In genomic region chr6:168138436-168138835, GRCh38 we compare ENCODE assay signal across 20 cellular contexts. TPM values are rescaled to one million over a fixed set of nuclear protein-coding genes. Genes with fewer than 3 reads are reported as not detected.
DNase-seq lines count a peak whose midpoint lies in the region; ATAC-seq and TF ChIP-seq lines count a peak whose summit lies in the region.
"Had no signal": no experiment of that assay in that cellular context is flagged by ENCODE, and none has a peak within 500 bp of the region (broad histone marks: within the 10 kb centered on the region; RNA-seq: fewer than 3 reads in every experiment).

No MANE protein-coding gene starts in this region.

- H3K14ac ChIP-seq in mesenchymal stem cell (ENCODE audit: low read length in 2 of 2) = no peak overlapping the region

- H2BK12ac ChIP-seq in mesenchymal stem cell (ENCODE audit: low read length in 2 of 2) = no peak overlapping the region

- no peaks in the 10 kb centered on the region for H3K9me3 ChIP-seq in mesenchymal stem cell (ENCODE audit: control insufficient read depth, low read length)

- H3K23ac ChIP-seq in mesenchymal stem cell (ENCODE audit: low read length in 2 of 2) = no peak overlapping the region

- no peak overlapping the region for H3K4ac ChIP-seq in mesenchymal stem cell (ENCODE audit: low read depth in 1 of 2, low read length in 2 of 2)

- no peak overlapping the region for H3K27ac Mint-ChIP-seq in activated CD8-positive, alpha-beta memory T cell treated with anti-CD3 and anti-CD28 coated beads, Interleukin-2, amount 10 ng/mL, durations not matched to agents 7 days and 5 days
- peak overlapping the region; percentile 46 for H3K27ac Mint-ChIP-seq in type B pancreatic cell
- H3K27ac Mint-ChIP-seq: CD4-positive, alpha-beta T cell; HFFc6 had no signal

- H3K9ac ChIP-seq in mesenchymal stem cell (ENCODE audit: low read length) = no peak overlapping the region

- peak; percentile 21 for DNase-seq in activated CD8-positive, alpha-beta memory T cell treated with anti-CD3 and anti-CD28 coated beads, Interleukin-2, amount 10 ng/mL, durations not matched to agents 7 days and 5 days
- no peak for DNase-seq in activated CD8-positive, alpha-beta memory T cell treated with anti-CD3 and anti-CD28 coated beads, Interleukin-2, amount 50 U/mL, for 4 hours
- peak; percentile 25 for DNase-seq in ecto neural progenitor cell (ENCODE audit: low spot score)
- DNase-seq in mesenchymal stem cell = no peak
- no peak for DNase-seq in type B pancreatic cell (ENCODE audit: extremely low spot score, unreplicated experiment)
- DNase-seq: DMS53, HFFc6, KG1, NCI-H187, NCI-H526, PC-9, SIG-M5 had no signal

- peaks cover 20% of the 10 kb centered on the region for H3K27me3 Mint-ChIP-seq in activated CD8-positive, alpha-beta memory T cell treated with anti-CD3 and anti-CD28 coated beads, Interleukin-2, amount 10 ng/mL, durations not matched to agents 7 days and 5 days
- H3K27me3 Mint-ChIP-seq in type B pancreatic cell = no peaks in the 10 kb centered on the region

- H3K27ac ChIP-seq in mesenchymal stem cell (ENCODE audit: low read length, poor library complexity, severe bottlenecking) = no peak overlapping the region
- H3K27ac ChIP-seq: PC-9, RWPE1 had no signal

- no peaks in the 10 kb centered on the region for H3K36me3 ChIP-seq in mesenchymal stem cell (ENCODE audit: control insufficient read depth in 1 of 2, insufficient read depth in 2 of 2, low read depth in 1 of 2, low read length in 2 of 2)

- H3K4me3 Mint-ChIP-seq in activated CD8-positive, alpha-beta memory T cell treated with anti-CD3 and anti-CD28 coated beads, Interleukin-2, amount 10 ng/mL, durations not matched to agents 7 days and 5 days = no peak overlapping the region
- no peak overlapping the region for H3K4me3 Mint-ChIP-seq in type B pancreatic cell
- H3K4me3 Mint-ChIP-seq: CD4-positive, alpha-beta T cell; HFFc6 had no signal

- H3K4me1 Mint-ChIP-seq in activated CD8-positive, alpha-beta memory T cell treated with anti-CD3 and anti-CD28 coated beads, Interleukin-2, amount 10 ng/mL, durations not matched to agents 7 days and 5 days = no peaks in the 10 kb centered on the region
- H3K4me1 Mint-ChIP-seq in type B pancreatic cell (ENCODE audit: unreplicated experiment) = peaks cover 9% of the 10 kb centered on the region

- no peak overlapping the region for H4K91ac ChIP-seq in mesenchymal stem cell (ENCODE audit: low read length)

- no peak overlapping the region for H2AFZ ChIP-seq in mesenchymal stem cell (ENCODE audit: low read depth, low read length)
- H2AFZ ChIP-seq: PC-9 had no signal

- no peak overlapping the region for H2AK5ac ChIP-seq in mesenchymal stem cell (ENCODE audit: low read length, severe bottlenecking)

- peaks cover 3 to 6% of the 10 kb centered on the region in 2 experiments for H3K27me3 ChIP-seq in mesenchymal stem cell (ENCODE audit: control insufficient read depth in 1 of 2, insufficient read depth in 1 of 2, low read length in 2 of 2)

- H3K18ac ChIP-seq in mesenchymal stem cell (ENCODE audit: low read depth in 1 of 2, low read length in 2 of 2) = no peak overlapping the region

- 91% methylated on average over 5 of the region's 6 CpGs for WGBS in mesenchymal stem cell

- no peak for TF ChIP-seq CTCF in type B pancreatic cell (conservative IDR thresholded peaks at IDR 0.05)

- CTCF ChIA-PET in activated CD8-positive, alpha-beta memory T cell treated with anti-CD3 and anti-CD28 coated beads, Interleukin-2, amount 10 ng/mL, durations not matched to agents 7 days and 5 days (lab: Charles Lee) = no interaction called here

- H2BK15ac ChIP-seq in mesenchymal stem cell (ENCODE audit: low read depth, poor library complexity, severe bottlenecking) = no peak overlapping the region

- H3K4me2 ChIP-seq in mesenchymal stem cell (ENCODE audit: low read length, poor library complexity, severe bottlenecking) = no peak overlapping the region
- H3K4me2 ChIP-seq: PC-9 had no signal

- no peak for ATAC-seq in activated CD8-positive, alpha-beta memory T cell treated with anti-CD3 and anti-CD28 coated beads, Interleukin-2, amount 10 ng/mL, durations not matched to agents 7 days and 5 days
- ATAC-seq in HG03280 (IDR thresholded peaks at IDR 0.05; ENCODE audit: unreplicated experiment) (no peak), HG02610 (IDR thresholded peaks at IDR 0.05; ENCODE audit: unreplicated experiment) (no peak), GM19463 (IDR thresholded peaks at IDR 0.05; ENCODE audit: unreplicated experiment) (no peak)
- ATAC-seq: HepG2 had no signal

- H3K79me1 ChIP-seq in mesenchymal stem cell (replicated peaks; ENCODE audit: low read length, poor library complexity, severe bottlenecking) = no peaks in the 10 kb centered on the region

- H2BK5ac ChIP-seq in mesenchymal stem cell (ENCODE audit: low read depth, low read length, poor library complexity, severe bottlenecking) = peak overlapping the region; percentile 15

- H3K9me3 Mint-ChIP-seq in activated CD8-positive, alpha-beta memory T cell treated with anti-CD3 and anti-CD28 coated beads, Interleukin-2, amount 10 ng/mL, durations not matched to agents 7 days and 5 days (ENCODE audit: low read depth) = no peaks in the 10 kb centered on the region
- H3K9me3 Mint-ChIP-seq in type B pancreatic cell = peaks cover 5% of the 10 kb centered on the region
- H3K9me3 Mint-ChIP-seq: CD4-positive, alpha-beta T cell; HFFc6 had no signal

- no peaks in the 10 kb centered on the region for H3K36me3 Mint-ChIP-seq in activated CD8-positive, alpha-beta memory T cell treated with anti-CD3 and anti-CD28 coated beads, Interleukin-2, amount 10 ng/mL, durations not matched to agents 7 days and 5 days
- no peaks in the 10 kb centered on the region for H3K36me3 Mint-ChIP-seq in type B pancreatic cell

- no peak overlapping the region for H4K8ac ChIP-seq in mesenchymal stem cell (ENCODE audit: low read length)

- no peak overlapping the region for H2BK120ac ChIP-seq in mesenchymal stem cell (ENCODE audit: low read depth, low read length)

- H3K4me3 ChIP-seq in mesenchymal stem cell (ENCODE audit: insufficient read depth in 1 of 2, low read depth in 1 of 2, low read length in 2 of 2) = no peak overlapping the region
- H3K4me3 ChIP-seq: PC-9 had no signal

- H3K4me1 ChIP-seq in mesenchymal stem cell (ENCODE audit: control insufficient read depth, insufficient read depth, low read depth, low read length) = no peaks in the 10 kb centered on the region

RNA-seq across cellular contexts. Expression of gene FRMD1, which starts 59.4 kb away (rescaled TPM):
- total RNA-seq in activated CD8-positive, alpha-beta memory T cell treated with anti-CD3 and anti-CD28 coated beads, Interleukin-2, amount 10 ng/mL, durations not matched to agents 7 days and 5 days = not detected
- not detected for polyA plus RNA-seq in mesenchymal stem cell (2013, experiment 1 of 2)
- not detected for polyA plus RNA-seq in mesenchymal stem cell (2013, experiment 2 of 2)
- total RNA-seq in type B pancreatic cell (ENCODE audit: low replicate concordance) = 0.17 and 0.33 TPM in 2 replicates
- total RNA-seq: CD4-positive, alpha-beta T cell; H4; HepG2; HFFc6; PC-9 had no signal
- polyA plus RNA-seq: BJ had no signal

Comparison
In these comparisons a context has a peak if more than half of its experiments do, and no peak if none do; other contexts are left out.
1. DNase-seq: peak in activated CD8-positive, alpha-beta memory T cell treated with anti-CD3 and anti-CD28 coated beads, Interleukin-2, amount 10 ng/mL, durations not matched to agents 7 days and 5 days (single experiment) and ecto neural progenitor cell (single experiment); none in activated CD8-positive, alpha-beta memory T cell treated with anti-CD3 and anti-CD28 coated beads, Interleukin-2, amount 50 U/mL, for 4 hours (single experiment), mesenchymal stem cell (single experiment) and type B pancreatic cell (single experiment).